ENCODE assay signal across 15 cellular contexts in the genomic region with DNA sequence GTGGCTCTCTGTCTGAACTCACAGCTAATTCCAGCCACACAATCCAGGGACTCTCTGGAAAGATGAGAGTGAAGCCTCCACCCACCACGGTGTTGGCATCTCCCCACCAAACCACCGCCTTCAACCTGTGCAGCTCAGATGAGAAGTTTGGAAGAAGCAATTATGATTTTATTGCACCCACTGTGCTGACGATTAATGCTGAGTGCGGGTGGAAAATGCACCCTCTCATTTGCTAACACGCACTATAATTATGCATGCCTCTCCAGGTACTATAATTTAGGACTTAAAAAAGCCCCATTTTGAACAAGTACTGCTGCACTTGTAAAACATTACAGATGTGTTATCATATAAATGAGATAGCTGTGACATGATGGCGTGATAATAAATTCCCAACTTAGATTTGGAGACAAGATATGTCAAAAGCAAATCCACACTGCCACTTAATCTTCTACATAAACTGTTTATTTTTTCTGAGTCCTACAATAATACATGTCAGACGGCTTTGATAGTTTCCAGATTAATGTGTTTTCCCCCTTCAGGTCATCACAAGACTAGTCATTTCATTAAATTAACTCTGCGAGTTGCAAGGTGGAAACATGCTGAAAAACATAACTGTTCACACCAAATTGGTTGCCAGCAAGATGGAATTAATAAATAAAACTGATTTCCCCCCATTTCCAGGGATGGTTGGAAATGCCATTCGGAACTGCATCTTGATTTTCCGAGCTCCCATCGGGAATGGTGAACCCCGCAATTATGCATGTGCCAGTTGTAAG.
"Had no signal": no experiment of that assay in that cellular context is flagged by ENCODE, and none has a peak within 500 bp of the region (broad histone marks: within the 10 kb centered on the region; RNA-seq: fewer than 3 reads in every experiment).

No MANE protein-coding gene starts in this region.

- ATAC-seq: heart right ventricle; left cardiac atrium; lower lobe of right lung; natural killer cell; right cardiac atrium; stimulated activated memory B cell treated with anti-CD40 and anti-IgM and Interleukin-4, amounts not matched to agents 10 μg/mL and 1 μg/mL and 100 μg/mL, for 72 hours had no signal

- DNase-seq: cortex of kidney; dorsolateral prefrontal cortex; effector CD8-positive, alpha-beta T cell; heart right ventricle; kidney; left cardiac atrium; left ventricle myocardium inferior; lower lobe of right lung; natural killer cell; right cardiac atrium; stimulated activated CD4-positive, alpha-beta T cell treated with anti-CD3 and anti-CD28 coated beads, Interleukin-4, amount 100 ng/mL, for 1 hour; tibial artery; upper lobe of left lung; uterus had no signal
